ENCODE assay signal across 1 cellular context in the genomic region with DNA sequence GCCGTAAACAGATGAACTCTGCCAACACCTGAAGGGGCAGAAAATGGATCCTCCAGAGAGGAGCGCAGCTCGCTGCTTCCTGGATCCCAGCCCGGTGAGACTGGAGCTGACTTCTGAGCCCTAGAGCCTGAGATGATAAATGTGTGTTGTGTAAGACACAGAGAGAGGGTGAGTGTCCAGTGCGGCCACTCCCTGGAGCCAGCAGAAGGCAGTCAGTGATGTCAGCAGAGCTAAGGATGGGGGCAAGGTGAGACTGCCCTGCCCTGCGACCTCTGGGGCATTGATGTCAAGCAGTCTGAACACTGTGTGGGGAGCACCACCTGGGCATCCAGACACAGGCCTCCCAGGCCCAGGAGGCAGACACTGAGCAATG.
TF ChIP-seq lines count a peak whose summit lies in the region.

No MANE protein-coding gene starts in this region.

TF ChIP-seq in HepG2, 621 proteins besides CTCF, POLR2A, EP300 and RAD21:
- TF ChIP-seq SNAPC2 (CRISPR knock-in tag; IDR thresholded peaks at IDR 0.05) (no peak), ZNF619 (CRISPR knock-in tag; IDR thresholded peaks at IDR 0.05) (no peak), RBAK (CRISPR knock-in tag; IDR thresholded peaks at IDR 0.05) (no peak), EED (CRISPR knock-in tag; IDR thresholded peaks at IDR 0.05) (no peak), RBM39 (IDR thresholded peaks at IDR 0.05; ENCODE audit: low read depth, low read length, poor library complexity, severe bottlenecking) (no peak), GLI4 (CRISPR knock-in tag; IDR thresholded peaks at IDR 0.05; ENCODE audit: borderline replicate concordance) (no peak)
- TF ChIP-seq, protein P1, sequence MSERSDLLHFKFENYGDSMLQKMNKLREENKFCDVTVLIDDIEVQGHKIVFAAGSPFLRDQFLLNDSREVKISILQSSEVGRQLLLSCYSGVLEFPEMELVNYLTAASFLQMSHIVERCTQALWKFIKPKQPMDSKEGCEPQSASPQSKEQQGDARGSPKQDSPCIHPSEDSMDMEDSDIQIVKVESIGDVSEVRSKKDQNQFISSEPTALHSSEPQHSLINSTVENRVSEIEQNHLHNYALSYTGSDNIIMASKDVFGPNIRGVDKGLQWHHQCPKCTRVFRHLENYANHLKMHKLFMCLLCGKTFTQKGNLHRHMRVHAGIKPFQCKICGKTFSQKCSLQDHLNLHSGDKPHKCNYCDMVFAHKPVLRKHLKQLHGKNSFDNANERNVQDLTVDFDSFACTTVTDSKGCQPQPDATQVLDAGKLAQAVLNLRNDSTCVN (CRISPR knock-in tag; IDR thresholded peaks at IDR 0.05; ENCODE audit: borderline replicate concordance): no peak
